ENCODE assay signal across 29 cellular contexts in the genomic region with DNA sequence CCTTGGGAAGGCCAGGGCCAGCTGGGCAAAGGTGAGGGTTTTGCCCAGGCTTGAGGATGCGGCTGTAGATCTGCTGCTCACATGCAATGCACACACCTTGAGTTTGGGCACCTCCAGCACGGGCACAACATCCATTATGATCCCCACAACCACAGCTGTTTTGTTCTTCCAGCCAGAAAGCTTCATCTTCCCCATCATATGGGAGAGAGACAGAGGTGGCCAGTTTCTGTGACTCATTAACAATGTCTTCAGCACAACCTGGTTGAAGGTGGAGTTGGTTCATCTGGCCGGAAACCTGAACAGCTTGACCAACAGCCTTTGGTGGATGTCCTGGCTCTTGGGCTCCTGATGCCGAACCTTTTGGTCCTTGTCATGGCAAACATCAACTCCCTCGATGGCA.
"Had no signal": no experiment of that assay in that cellular context is flagged by ENCODE, and none has a peak within 500 bp of the region (broad histone marks: within the 10 kb centered on the region; RNA-seq: fewer than 3 reads in every experiment).

No MANE protein-coding gene starts in this region.

- H3K27me3 ChIP-seq: body of pancreas, cardiac muscle cell, colonic mucosa, neural progenitor cell, right lobe of liver had no signal

- H2AFZ ChIP-seq: neural progenitor cell had no signal

- H3K27ac ChIP-seq: body of pancreas, cardiac muscle cell, colonic mucosa, dorsolateral prefrontal cortex, neural progenitor cell, right lobe of liver, skin epidermis, thoracic aorta, WERI-Rb-1 had no signal

- FAIRE-seq: frontal cortex, islet of Langerhans had no signal

- H3K4me2 ChIP-seq: neural progenitor cell had no signal

- ATAC-seq: activated CD4-positive, CD25-positive, alpha-beta regulatory T cell treated with anti-CD3 and anti-CD28 coated beads, Interleukin-2, amount 50 U/mL, for 24 hours; body of pancreas; left colon; naive thymus-derived CD4-positive, alpha-beta T cell; right lobe of liver; stimulated activated effector memory CD8-positive, alpha-beta T cell treated with anti-CD3 and anti-CD28 coated beads, Interleukin-12 subunit alpha, Interleukin-12 subunit beta, amount 100 ng/mL, for 72 hours had no signal

- H3K4me3 ChIP-seq: body of pancreas, cardiac muscle cell, colonic mucosa, dorsolateral prefrontal cortex, neural progenitor cell, right lobe of liver, skin epidermis, thoracic aorta had no signal

- H3K4me1 ChIP-seq: body of pancreas, colonic mucosa, neural progenitor cell, right lobe of liver had no signal

- H3K9ac ChIP-seq: neural progenitor cell had no signal

- H3K9me3 ChIP-seq: body of pancreas, colonic mucosa, right lobe of liver, thoracic aorta had no signal

- H3K36me3 ChIP-seq: cardiac muscle cell, colonic mucosa, neural progenitor cell, right lobe of liver, thoracic aorta, WERI-Rb-1 had no signal

- DNase-seq: activated CD4-positive, alpha-beta memory T cell treated with anti-CD3 and anti-CD28 coated beads, Interleukin-2, amount 10 ng/mL, durations not matched to agents 7 days and 5 days; activated CD4-positive, alpha-beta T cell treated with anti-CD3 and anti-CD28 coated beads for 48 hours; activated effector memory CD4-positive, alpha-beta T cell treated with Interleukin-2 at 50 U/mL for 16 hours; activated naive CD4-positive, alpha-beta T cell treated with Interleukin-2 at 50 U/mL for 16 hours; aorta; body of pancreas; cerebellar nuclear complex; colonic mucosa; dorsolateral prefrontal cortex; effector memory CD4-positive, alpha-beta T cell; left colon; midbrain; naive thymus-derived CD4-positive, alpha-beta T cell; posterior cingulate gyrus; stimulated activated CD4-positive, alpha-beta T cell treated with anti-CD3 and anti-CD28 coated beads, Interleukin-12 subunit alpha, Interleukin-12 subunit beta, amount 100 ng/mL, for 4 hours; stimulated activated CD4-positive, alpha-beta T cell treated with anti-CD3 and anti-CD28 coated beads, Interleukin-4, amount 100 ng/mL, for 24 hours; SW 1271; T1000; trophoblast cell; WERI-Rb-1 had no signal
